ENCODE assay signal across 18 cellular contexts in the genomic region with DNA sequence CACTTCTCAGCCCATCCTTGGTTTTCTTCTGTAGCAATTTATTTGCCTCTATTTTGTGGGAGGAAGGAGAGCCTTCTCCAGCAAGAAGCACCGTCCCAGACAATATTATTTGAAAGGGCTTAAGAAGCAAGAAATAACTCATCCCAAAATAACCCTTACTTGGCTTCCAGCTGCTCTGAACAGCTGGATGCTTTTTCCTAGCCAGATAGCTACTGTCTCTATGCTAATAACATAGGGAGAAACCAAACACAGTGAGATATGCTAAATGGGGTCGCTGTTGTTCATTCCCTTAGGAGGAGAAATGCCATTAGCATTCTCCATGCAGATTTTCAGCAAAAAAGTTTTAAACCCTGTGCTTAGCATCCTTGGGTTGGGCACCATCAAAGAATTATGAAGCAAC.
DNase-seq lines count a peak whose midpoint lies in the region; ATAC-seq and TF ChIP-seq lines count a peak whose summit lies in the region.
"Had no signal": no experiment of that assay in that cellular context is flagged by ENCODE, and none has a peak within 500 bp of the region (broad histone marks: within the 10 kb centered on the region; RNA-seq: fewer than 3 reads in every experiment).

No MANE protein-coding gene starts in this region.

- intact Hi-C loops in heart right ventricle (cut with DNase I) = no loop called here
- intact Hi-C loops in left ventricle myocardium inferior (cut with micrococcal nuclease) = no loop called here
- intact Hi-C loops in left colon (cut with DNase I, micrococcal nuclease) = no loop called here

- 17 to 20% methylated on average over 2 of the region's 2 CpGs for WGBS in heart right ventricle, 2 donors

- CTCF ChIA-PET in activated CD4-positive, alpha-beta T cell treated with anti-CD3 and anti-CD28 coated beads, Interleukin-2, amount 10 ng/mL, durations not matched to agents 7 days and 5 days (lab: Charles Lee) = interaction anchor here (1.6 kb wide), 1 partner anchor 14 kb away, joined by 3 read pairs; no protein-coding TSS in a partner anchor

- ATAC-seq in heart right ventricle = peak in 6 of 8 donors; percentile 44 to 61 (median 52)
- ATAC-seq in left colon = no peak
- no peak for ATAC-seq in GM18873 (IDR thresholded peaks at IDR 0.05; ENCODE audit: low FRiP score, unreplicated experiment)

- H3K27ac ChIP-seq in heart right ventricle = peak overlapping the region in 1 of 10 donors; percentile 21
- H3K27ac ChIP-seq in left ventricle myocardium inferior (replicated peaks) = no peak overlapping the region
- H3K27ac ChIP-seq in WERI-Rb-1 = peak overlapping the region; percentile 69
- H3K27ac ChIP-seq: GM23248 had no signal

- H3K4me3 ChIP-seq in heart right ventricle = no peak overlapping the region
- H3K4me3 ChIP-seq in left ventricle myocardium inferior = no peak overlapping the region
- no peak overlapping the region for H3K4me3 ChIP-seq in WERI-Rb-1 (ENCODE audit: low read depth, low read length)
- H3K4me3 ChIP-seq: GM23248 had no signal

- peaks cover 0 to 9% (median 2%) of the 10 kb centered on the region in 7 donors for H3K27me3 ChIP-seq in heart right ventricle
- H3K27me3 ChIP-seq in left ventricle myocardium inferior (ENCODE audit: low read depth) = peaks cover 5% of the 10 kb centered on the region
- no peaks in the 10 kb centered on the region for H3K27me3 ChIP-seq in WERI-Rb-1 (ENCODE audit: insufficient read depth, low read depth, severe bottlenecking)

- H3K36me3 Mint-ChIP-seq in activated CD4-positive, alpha-beta T cell treated with anti-CD3 and anti-CD28 coated beads, Interleukin-2, amount 10 ng/mL, durations not matched to agents 7 days and 5 days (ENCODE audit: low read depth) = no peaks in the 10 kb centered on the region
- H3K36me3 Mint-ChIP-seq: CD8-positive, alpha-beta memory T cell; IgD-negative memory B cell had no signal

- DNase-seq in heart right ventricle (peak in 1 of 2 donors; percentile 12), left ventricle myocardium inferior (no peak), WERI-Rb-1 (no peak), left kidney (ENCODE audit: low read depth, low spot score) (peak; percentile 45), left colon (no peak)
- no peak for DNase-seq in activated CD4-positive, alpha-beta T cell treated with anti-CD3 and anti-CD28 coated beads, Interleukin-2, amount 10 ng/mL, durations not matched to agents 7 days and 5 days
- DNase-seq: AML-193; C1 segment of cervical spinal cord; CD8-positive, alpha-beta memory T cell; DMS79; GM23248; MV-4-11; NCI-H2029 treated with DMSO at 0.1 percent for 48 hours; NCI-H2171; NCI-H345; SHP77 had no signal

- H3K4me1 ChIP-seq in heart right ventricle (peaks cover 0 to 28% (median 8%) of the 10 kb centered on the region in 9 donors), left ventricle myocardium inferior (peaks cover 28% of the 10 kb centered on the region)

- H3K27me3 Mint-ChIP-seq in activated CD4-positive, alpha-beta T cell treated with anti-CD3 and anti-CD28 coated beads, Interleukin-2, amount 10 ng/mL, durations not matched to agents 7 days and 5 days = peaks cover 3% of the 10 kb centered on the region

- H3K9me3 Mint-ChIP-seq in activated CD4-positive, alpha-beta T cell treated with anti-CD3 and anti-CD28 coated beads, Interleukin-2, amount 10 ng/mL, durations not matched to agents 7 days and 5 days = no peaks in the 10 kb centered on the region

- POLR2A ChIA-PET in activated CD4-positive, alpha-beta T cell treated with anti-CD3 and anti-CD28 coated beads, Interleukin-2, amount 10 ng/mL, durations not matched to agents 7 days and 5 days (lab: Charles Lee) = no interaction called here

- H3K36me3 ChIP-seq in heart right ventricle = no peaks in the 10 kb centered on the region
- H3K36me3 ChIP-seq in left ventricle myocardium inferior = no peaks in the 10 kb centered on the region
- no peaks in the 10 kb centered on the region for H3K36me3 ChIP-seq in WERI-Rb-1

- no peak overlapping the region for H3K4me3 Mint-ChIP-seq in activated CD4-positive, alpha-beta T cell treated with anti-CD3 and anti-CD28 coated beads, Interleukin-2, amount 10 ng/mL, durations not matched to agents 7 days and 5 days
- H3K4me3 Mint-ChIP-seq: CD8-positive, alpha-beta memory T cell; IgD-negative memory B cell had no signal

- H3K27ac Mint-ChIP-seq in activated CD4-positive, alpha-beta T cell treated with anti-CD3 and anti-CD28 coated beads, Interleukin-2, amount 10 ng/mL, durations not matched to agents 7 days and 5 days = no peak overlapping the region
- H3K27ac Mint-ChIP-seq: CD8-positive, alpha-beta memory T cell; IgD-negative memory B cell had no signal

- H3K4me1 Mint-ChIP-seq in activated CD4-positive, alpha-beta T cell treated with anti-CD3 and anti-CD28 coated beads, Interleukin-2, amount 10 ng/mL, durations not matched to agents 7 days and 5 days = no peaks in the 10 kb centered on the region
- H3K4me1 Mint-ChIP-seq: CD8-positive, alpha-beta memory T cell; IgD-negative memory B cell had no signal

- TF ChIP-seq CTCF in heart right ventricle (IDR thresholded peaks at IDR 0.05) (no peak), left ventricle myocardium inferior (IDR thresholded peaks at IDR 0.05; ENCODE audit: borderline replicate concordance) (no peak), WERI-Rb-1 (IDR thresholded peaks at IDR 0.05; ENCODE audit: low read depth, low read length) (no peak)

- H3K9me3 ChIP-seq in heart right ventricle (no peaks in the 10 kb centered on the region), left ventricle myocardium inferior (replicated peaks) (no peaks in the 10 kb centered on the region), WERI-Rb-1 (ENCODE audit: severe bottlenecking) (no peaks in the 10 kb centered on the region)

Comparison
In these comparisons a context has a peak if more than half of its experiments do, and no peak if none do; other contexts are left out.
1. ATAC-seq: peak in heart right ventricle (6 of 8); none in left colon (single experiment) and GM18873 (single experiment).